12 cellular contexts compared by ENCODE assay signal in genomic region chr19:41341669-41342490, GRCh38. TPM values are rescaled to one million over a fixed set of nuclear protein-coding genes. Genes with fewer than 3 reads are reported as not detected.
DNase-seq lines count a peak whose midpoint lies in the region; ATAC-seq, FAIRE-seq and TF ChIP-seq lines count a peak whose summit lies in the region.
"Had no signal": no experiment of that assay in that cellular context is flagged by ENCODE, and none has a peak within 500 bp of the region (broad histone marks: within the 10 kb centered on the region; RNA-seq: fewer than 3 reads in every experiment).

No MANE protein-coding gene starts in this region.

- no peak overlapping the region for H3K4me2 ChIP-seq in H1 (ENCODE audit: insufficient read depth in 1 of 2, low read depth in 2 of 2, low read length in 2 of 2)
- H3K4me2 ChIP-seq: KMS-11 had no signal

- H3K9ac ChIP-seq in H1 (replicated peaks in 1 of 4; ENCODE audit: extremely low read depth in 1 of 4, low read depth in 3 of 4, low read length in 3 of 4) = no peak overlapping the region; a peak in 1 of 7 replicates
- H3K9ac ChIP-seq: KMS-11 had no signal

- no peaks in the 10 kb centered on the region for H3K79me2 ChIP-seq in H1 (ENCODE audit: control insufficient read depth in 1 of 2, insufficient read depth in 2 of 2, low read length in 2 of 2)

- H3K27me3 ChIP-seq in H1 (replicated peaks in 1 of 4; ENCODE audit: control insufficient read depth in 3 of 4, extremely low read depth in 1 of 4, insufficient read depth in 3 of 4, low read length in 3 of 4) (no peaks in the 10 kb centered on the region), small intestine (ENCODE audit: control insufficient read depth in 2 of 2, insufficient read depth in 2 of 2, low read length in 2 of 2) (no peaks in the 10 kb centered on the region)

- peak; percentile 61 to 66 (median 65) for TF ChIP-seq CTCF in H1 (IDR thresholded peaks at IDR 0.05; ENCODE audit: control extremely low read depth in 1 of 3, insufficient read depth in 1 of 3, low read depth in 1 of 3, low read length in 3 of 3)

- ATAC-seq in stimulated activated naive CD8-positive, alpha-beta T cell treated with anti-CD3 and anti-CD28 coated beads, Interleukin-15, Interleukin-2, amounts not matched to agents 100 U/mL and 50 U/mL, for 24 hours = no peak

- peaks cover 43% of the 10 kb centered on the region for H3K4me1 Mint-ChIP-seq in activated T-cell treated with anti-CD3 and anti-CD28 coated beads, Interleukin-2, amount 50 U/mL, for 24 hours (ENCODE audit: low read depth)
- H3K4me1 Mint-ChIP-seq: brain had no signal

- no peak overlapping the region for H2BK20ac ChIP-seq in H1 (ENCODE audit: low read length)

- peaks cover 0 to 3% (median 0%) of the 10 kb centered on the region in 4 experiments; a peak in 1 of 7 replicates for H3K4me1 ChIP-seq in H1 (replicated peaks in 1 of 4; ENCODE audit: control insufficient read depth in 3 of 4, insufficient read depth in 4 of 4, low read length in 3 of 4)
- H3K4me1 ChIP-seq in small intestine (ENCODE audit: control insufficient read depth in 2 of 2, insufficient read depth in 1 of 2, low read depth in 1 of 2, low read length in 1 of 2) = no peaks in the 10 kb centered on the region

- no peak overlapping the region for H3K4me3 Mint-ChIP-seq in activated T-cell treated with anti-CD3 and anti-CD28 coated beads, Interleukin-2, amount 50 U/mL, for 24 hours
- H3K4me3 Mint-ChIP-seq: brain had no signal

- peak; percentile 58 to 71 for TF ChIP-seq RAD21 in H1 (IDR thresholded peaks at IDR 0.05 in 1 of 2, conservative IDR thresholded peaks at IDR 0.05 in 1 of 2; ENCODE audit: low read depth in 2 of 2, low read length in 2 of 2)

- no peak overlapping the region for H2BK120ac ChIP-seq in H1 (replicated peaks; ENCODE audit: low read depth, low read length)

- POLR2A ChIA-PET in H1 (lab: Charles Lee; ENCODE audit: partially characterized antibody) = interaction anchor here (1.0 to 1.8 kb wide), 4 partner anchors 15 to 22 kb away, joined by 3 to 4 read pairs (median 4); partner anchors contain the start of gene B9D2

- no peak overlapping the region; the same call in 1 of the 2 replicates for H3K18ac ChIP-seq in H1 (ENCODE audit: extremely low read depth, low read length)

- H3K27ac ChIP-seq in H1 (ENCODE audit: low read depth, low read length) = no peak overlapping the region
- H3K27ac ChIP-seq in small intestine (ENCODE audit: low read depth in 1 of 2, low read length in 1 of 2) = no peak overlapping the region
- H3K27ac ChIP-seq: KMS-11 had no signal

- H3K9me3 ChIP-seq in H1 (ENCODE audit: insufficient read depth in 2 of 2, low read depth in 1 of 2, low read length in 1 of 2) (no peaks in the 10 kb centered on the region), small intestine (ENCODE audit: control insufficient read depth, low read depth) (no peaks in the 10 kb centered on the region)

- no peak overlapping the region for H3K56ac ChIP-seq in H1 (replicated peaks; ENCODE audit: insufficient read length, low read depth, low read length)

- no peak for TF ChIP-seq EP300 in H1 (IDR thresholded peaks at IDR 0.05; ENCODE audit: borderline replicate concordance in 1 of 2, low read depth in 2 of 2, low read length in 2 of 2)

- CTCF ChIA-PET in H1 (lab: Charles Lee; ENCODE audit: partially characterized antibody) = interaction anchor here (0.6 to 1.9 kb wide), 9 partner anchors 9 to 249 kb away, joined by 3 to 7 read pairs (median 3); no protein-coding TSS in a partner anchor

- 89% methylated on average over 18 of the region's 20 CpGs; no CpG with 5 or more reads in 1 of the 2 experiments for WGBS in H1 (ENCODE audit: extremely low coverage in 1 of 2, insufficient coverage in 1 of 2, insufficient read length in 1 of 2, insufficient replicate concordance in 2 of 2, low coverage in 1 of 2, low lambda C conversion rate in 2 of 2, missing lambda C conversion rate in 1 of 2), 2 experiments
- WGBS in small intestine, 3 donors = 64 to 77% (median 70%) methylated on average over 20 of the region's 20 CpGs

- H4K91ac ChIP-seq in H1 (replicated peaks; ENCODE audit: insufficient read length, low read length) = no peak overlapping the region

- H2BK12ac ChIP-seq in H1 (ENCODE audit: low read depth, low read length) = no peak overlapping the region

- H2AFZ ChIP-seq in H1 (ENCODE audit: low read length) = no peak overlapping the region

- peak; percentile 33 for DNase-seq in activated T-cell treated with anti-CD3 and anti-CD28 coated beads, Interleukin-2, amount 50 U/mL, for 24 hours
- no peak for DNase-seq in activated T-cell treated with anti-CD3 and anti-CD28 coated beads for 4 hours
- DNase-seq in NCI-H510A treated with DMSO at 0.1 percent for 48 hours (lab: John Stamatoyannopoulos, UW) = peak; percentile 27
- no peak for DNase-seq in H1 (ENCODE audit: low read depth in 1 of 2, low spot score in 2 of 2)
- peak; percentile 47 for DNase-seq in small intestine
- DNase-seq in SK-N-DZ (ENCODE audit: low spot score) = no peak
- DNase-seq in stimulated activated naive CD8-positive, alpha-beta T cell treated with anti-CD3 and anti-CD28 coated beads, Interleukin-15, Interleukin-2, amounts not matched to agents 100 U/mL and 50 U/mL, for 24 hours = no peak
- no peak for DNase-seq in T1000 (lab: John Stamatoyannopoulos, UW)
- DNase-seq: activated CD4-positive, alpha-beta T cell treated with anti-CD3 and anti-CD28 coated beads for 48 hours had no signal

- H3K27me3 Mint-ChIP-seq in activated T-cell treated with anti-CD3 and anti-CD28 coated beads, Interleukin-2, amount 50 U/mL, for 24 hours = no peaks in the 10 kb centered on the region
- H3K27me3 Mint-ChIP-seq: brain had no signal

- H3K4me3 ChIP-seq in H1 (ENCODE audit: extremely low read depth in 1 of 4, insufficient read depth in 2 of 4, low read depth in 3 of 4, low read length in 4 of 4) = no peak overlapping the region
- H3K4me3 ChIP-seq in small intestine (ENCODE audit: low read depth in 1 of 2, low read length in 2 of 2) = no peak overlapping the region
- H3K4me3 ChIP-seq: skin epidermis had no signal

- H4K8ac ChIP-seq in H1 (ENCODE audit: extremely low read depth, insufficient read depth, low read length) = peak overlapping the region; percentile 88; the same call in 1 of the 2 replicates

- H4K20me1 ChIP-seq in H1 (replicated peaks in 1 of 2; ENCODE audit: control insufficient read depth in 1 of 2, insufficient read depth in 2 of 2, low read length in 2 of 2) = no peaks in the 10 kb centered on the region

- H3K4ac ChIP-seq in H1 (replicated peaks; ENCODE audit: insufficient read length, low read depth, low read length) = no peak overlapping the region

- peak overlapping the region; percentile 81; the same call in 1 of the 2 replicates for H2BK15ac ChIP-seq in H1 (ENCODE audit: low read length)

- H3K23ac ChIP-seq in H1 (ENCODE audit: insufficient read length) = no peak overlapping the region

- H3K27ac Mint-ChIP-seq in activated T-cell treated with anti-CD3 and anti-CD28 coated beads, Interleukin-2, amount 50 U/mL, for 24 hours = peak overlapping the region; percentile 73
- H3K27ac Mint-ChIP-seq: brain had no signal

- no peak overlapping the region for H2AK5ac ChIP-seq in H1 (ENCODE audit: low read depth, low read length)

- no peak for TF ChIP-seq POLR2A in H1 (IDR thresholded peaks at IDR 0.05; ENCODE audit: control extremely low read depth in 1 of 2, low read depth in 2 of 2, low read length in 2 of 2)

- H3K36me3 ChIP-seq in H1 (ENCODE audit: control insufficient read depth in 2 of 4, insufficient read depth in 4 of 4, low read length in 3 of 4) (no peaks in the 10 kb centered on the region), small intestine (ENCODE audit: control insufficient read depth in 2 of 2, insufficient read depth in 2 of 2, low read length in 2 of 2) (peaks cover 0 to 2% of the 10 kb centered on the region in 2 donors)

- no peak overlapping the region for H4K5ac ChIP-seq in H1 (ENCODE audit: insufficient read length, low read depth, low read length)

- H3K9me3 Mint-ChIP-seq in activated T-cell treated with anti-CD3 and anti-CD28 coated beads, Interleukin-2, amount 50 U/mL, for 24 hours = no peaks in the 10 kb centered on the region
- H3K9me3 Mint-ChIP-seq: brain had no signal

- no peak overlapping the region; the same call in 1 of the 2 replicates for H2BK5ac ChIP-seq in H1 (ENCODE audit: low read depth, low read length)

- H3K36me3 Mint-ChIP-seq in activated T-cell treated with anti-CD3 and anti-CD28 coated beads, Interleukin-2, amount 50 U/mL, for 24 hours (ENCODE audit: low read depth) = peaks cover 94% of the 10 kb centered on the region

- H3K14ac ChIP-seq in H1 (ENCODE audit: insufficient read length) = no peak overlapping the region

- FAIRE-seq in H1 (lab: Jason Lieb, UNC) (no peak), small intestine (lab: Jason Lieb, UNC) (no peak)

- no peaks in the 10 kb centered on the region for H3K79me1 ChIP-seq in H1 (ENCODE audit: low read depth, low read length)

- H3K23me2 ChIP-seq in H1 (ENCODE audit: low read depth, low read length) = no peaks in the 10 kb centered on the region

RNA-seq across cellular contexts. Expression of gene TGFB1, which starts 11.8 kb away (rescaled TPM):
- total RNA-seq in H1 (2021; fragmentation: NEBNext Ultra II Directional; extraction: Animal tissue kit (Norgen Biotek cat#: 25700)) = 10.6 and 12.2 TPM in 2 replicates
- polyA plus RNA-seq in H1 (2011; rRNA removed) = 1.7 and 6.5 TPM in 2 replicates
- 2.0 TPM for polyA plus RNA-seq in H1 (2011; cell fraction: cytosol; rRNA removed)
- polyA plus RNA-seq in H1 (2011; cell fraction: nucleus; rRNA removed) = 3.0 TPM
- polyA plus RNA-seq in H1 (2012, experiment 1 of 2) = 7.1 to 8.5 TPM (median 7.4 TPM) in 4 replicates
- polyA plus RNA-seq in H1 (2012, experiment 2 of 2) = 7.1 TPM
- polyA plus RNA-seq in H1 (2013, experiment 1 of 2) = 12.1 TPM
- 12.7 TPM for polyA plus RNA-seq in H1 (2013, experiment 2 of 2)
- polyA minus RNA-seq in H1 (2011; rRNA and poly(A)+ RNA removed) = 0.88 and 5.4 TPM in 2 replicates
- 8.4 TPM for polyA minus RNA-seq in H1 (2011; cell fraction: cytosol; rRNA and poly(A)+ RNA removed)
- 2.1 TPM for polyA minus RNA-seq in H1 (2011; cell fraction: nucleus; rRNA and poly(A)+ RNA removed)
- 10 to 100 TPM in 1 of 3 donors, 1 to 10 TPM in 2; 1.1 to 18.8 (median 7.3) TPM for polyA plus RNA-seq in small intestine
- 6.3 and 8.1 TPM in 2 replicates for polyA plus RNA-seq in SK-N-DZ (2014; cell fraction: cytosol; rRNA removed)
- 1.8 and 9.6 TPM in 2 replicates for polyA plus RNA-seq in SK-N-DZ (2014; cell fraction: nucleus; rRNA removed)

RNA-seq across cellular contexts. Expression of gene B9D2, which starts 22.1 kb away (rescaled TPM):
- total RNA-seq in H1 (2021; fragmentation: NEBNext Ultra II Directional; extraction: Animal tissue kit (Norgen Biotek cat#: 25700)) = 4.9 and 5.0 TPM in 2 replicates
- 6.3 and 9.0 TPM in 2 replicates for polyA plus RNA-seq in H1 (2011; rRNA removed)
- polyA plus RNA-seq in H1 (2011; cell fraction: cytosol; rRNA removed) = 4.7 TPM
- polyA plus RNA-seq in H1 (2011; cell fraction: nucleus; rRNA removed) = 5.1 TPM
- polyA plus RNA-seq in H1 (2012, experiment 1 of 2) = 4.9 to 6.4 TPM (median 5.6 TPM) in 4 replicates
- polyA plus RNA-seq in H1 (2012, experiment 2 of 2) = 4.2 TPM
- 2.8 TPM for polyA plus RNA-seq in H1 (2013, experiment 1 of 2)
- 3.0 TPM for polyA plus RNA-seq in H1 (2013, experiment 2 of 2)
- polyA minus RNA-seq in H1 (2011; rRNA and poly(A)+ RNA removed) = 0.80 and 1.3 TPM in 2 replicates
- 3.4 TPM for polyA minus RNA-seq in H1 (2011; cell fraction: cytosol; rRNA and poly(A)+ RNA removed)
- polyA minus RNA-seq in H1 (2011; cell fraction: nucleus; rRNA and poly(A)+ RNA removed) = 2.2 TPM
- polyA plus RNA-seq in small intestine = 1 to 10 TPM; 4.7 to 9.8 (median 6.5) TPM
- polyA plus RNA-seq in SK-N-DZ (2014; cell fraction: cytosol; rRNA removed) = 6.4 and 15.3 TPM in 2 replicates
- polyA plus RNA-seq in SK-N-DZ (2014; cell fraction: nucleus; rRNA removed) = 5.4 and 8.1 TPM in 2 replicates

RNA-seq across cellular contexts. Expression of gene CCDC97, which starts 31.9 kb away (rescaled TPM):
- total RNA-seq in H1 (2021; fragmentation: NEBNext Ultra II Directional; extraction: Animal tissue kit (Norgen Biotek cat#: 25700)) = 21.1 and 27.1 TPM in 2 replicates
- polyA plus RNA-seq in H1 (2011; rRNA removed) (19.8 and 32.6 TPM in 2 replicates), small intestine (10 to 100 TPM; 11.1 to 18.0 (median 11.6) TPM)
- polyA plus RNA-seq in H1 (2011; cell fraction: cytosol; rRNA removed) = 16.9 TPM
- 18.7 TPM for polyA plus RNA-seq in H1 (2011; cell fraction: nucleus; rRNA removed)
- polyA plus RNA-seq in H1 (2012, experiment 1 of 2) = 19.2 to 29.9 TPM (median 24.7 TPM) in 4 replicates
- polyA plus RNA-seq in H1 (2012, experiment 2 of 2) = 20.4 TPM
- polyA plus RNA-seq in H1 (2013, experiment 1 of 2) = 15.6 TPM
- polyA plus RNA-seq in H1 (2013, experiment 2 of 2) = 15.6 TPM
- 9.2 and 13.4 TPM in 2 replicates for polyA minus RNA-seq in H1 (2011; rRNA and poly(A)+ RNA removed)
- 11.4 TPM for polyA minus RNA-seq in H1 (2011; cell fraction: cytosol; rRNA and poly(A)+ RNA removed)
- 13.0 TPM for polyA minus RNA-seq in H1 (2011; cell fraction: nucleus; rRNA and poly(A)+ RNA removed)
- polyA plus RNA-seq in SK-N-DZ (2014; cell fraction: cytosol; rRNA removed) = 7.1 and 8.5 TPM in 2 replicates
- polyA plus RNA-seq in SK-N-DZ (2014; cell fraction: nucleus; rRNA removed) = 5.3 and 5.6 TPM in 2 replicates

RNA-seq across cellular contexts. Expression of gene TMEM91, which starts 34.5 kb away (rescaled TPM):
- 4.2 and 5.3 TPM in 2 replicates for total RNA-seq in H1 (2021; fragmentation: NEBNext Ultra II Directional; extraction: Animal tissue kit (Norgen Biotek cat#: 25700))
- polyA plus RNA-seq in H1 (2011; rRNA removed) = 7.4 and 12.9 TPM in 2 replicates
- polyA plus RNA-seq in H1 (2011; cell fraction: cytosol; rRNA removed) = 7.9 TPM
- 15.3 TPM for polyA plus RNA-seq in H1 (2011; cell fraction: nucleus; rRNA removed)
- 3.8 to 10.2 TPM (median 7.9 TPM) in 4 replicates for polyA plus RNA-seq in H1 (2012, experiment 1 of 2)
- 13.7 TPM for polyA plus RNA-seq in H1 (2012, experiment 2 of 2)
- polyA plus RNA-seq in H1 (2013, experiment 1 of 2) = 6.7 TPM
- 6.5 TPM for polyA plus RNA-seq in H1 (2013, experiment 2 of 2)
- 2.3 and 9.6 TPM in 2 replicates for polyA minus RNA-seq in H1 (2011; rRNA and poly(A)+ RNA removed)
- 2.7 TPM for polyA minus RNA-seq in H1 (2011; cell fraction: cytosol; rRNA and poly(A)+ RNA removed)
- polyA minus RNA-seq in H1 (2011; cell fraction: nucleus; rRNA and poly(A)+ RNA removed) = 3.8 TPM
- polyA plus RNA-seq in small intestine = 1 to 10 TPM; 1.3 to 7.9 (median 2.4) TPM
- 0.97 and 2.2 TPM in 2 replicates for polyA plus RNA-seq in SK-N-DZ (2014; cell fraction: cytosol; rRNA removed)
- 9.4 and 13.1 TPM in 2 replicates for polyA plus RNA-seq in SK-N-DZ (2014; cell fraction: nucleus; rRNA removed)

RNA-seq across cellular contexts. Expression of gene EXOSC5, which starts 55.3 kb away (rescaled TPM):
- total RNA-seq in H1 (2021; fragmentation: NEBNext Ultra II Directional; extraction: Animal tissue kit (Norgen Biotek cat#: 25700)) = 56.2 and 66.0 TPM in 2 replicates
- polyA plus RNA-seq in H1 (2011; rRNA removed) (92.8 and 125 TPM in 2 replicates), small intestine (10 to 100 TPM in 2 of 3 donors, 1 to 10 TPM in 1; 9.4 to 36.4 (median 16.5) TPM)
- polyA plus RNA-seq in H1 (2011; cell fraction: cytosol; rRNA removed) = 99.3 TPM
- polyA plus RNA-seq in H1 (2011; cell fraction: nucleus; rRNA removed) = 84.3 TPM
- 66.1 to 69.5 TPM (median 68.1 TPM) in 4 replicates for polyA plus RNA-seq in H1 (2012, experiment 1 of 2)
- polyA plus RNA-seq in H1 (2012, experiment 2 of 2) = 92.1 TPM
- 40.1 TPM for polyA plus RNA-seq in H1 (2013, experiment 1 of 2)
- polyA plus RNA-seq in H1 (2013, experiment 2 of 2) = 38.2 TPM
- polyA minus RNA-seq in H1 (2011; rRNA and poly(A)+ RNA removed) = 18.9 and 23.9 TPM in 2 replicates
- 30.8 TPM for polyA minus RNA-seq in H1 (2011; cell fraction: cytosol; rRNA and poly(A)+ RNA removed)
- 19.9 TPM for polyA minus RNA-seq in H1 (2011; cell fraction: nucleus; rRNA and poly(A)+ RNA removed)
- polyA plus RNA-seq in SK-N-DZ (2014; cell fraction: cytosol; rRNA removed) = 161 and 180 TPM in 2 replicates
- 82.3 and 104 TPM in 2 replicates for polyA plus RNA-seq in SK-N-DZ (2014; cell fraction: nucleus; rRNA removed)

Comparison
In these comparisons a context has a peak if more than half of its experiments do, and no peak if none do; other contexts are left out.
1. DNase-seq: peak in activated T-cell treated with anti-CD3 and anti-CD28 coated beads, Interleukin-2, amount 50 U/mL, for 24 hours (single experiment), NCI-H510A treated with DMSO at 0.1 percent for 48 hours (single experiment) and small intestine (single experiment); none in activated T-cell treated with anti-CD3 and anti-CD28 coated beads for 4 hours (single experiment), H1 (0 of 2), SK-N-DZ (single experiment), stimulated activated naive CD8-positive, alpha-beta T cell treated with anti-CD3 and anti-CD28 coated beads, Interleukin-15, Interleukin-2, amounts not matched to agents 100 U/mL and 50 U/mL, for 24 hours (single experiment) and T1000 (single experiment).